Comparison of ENCODE assay signal across 1 cellular context in the genomic region with DNA sequence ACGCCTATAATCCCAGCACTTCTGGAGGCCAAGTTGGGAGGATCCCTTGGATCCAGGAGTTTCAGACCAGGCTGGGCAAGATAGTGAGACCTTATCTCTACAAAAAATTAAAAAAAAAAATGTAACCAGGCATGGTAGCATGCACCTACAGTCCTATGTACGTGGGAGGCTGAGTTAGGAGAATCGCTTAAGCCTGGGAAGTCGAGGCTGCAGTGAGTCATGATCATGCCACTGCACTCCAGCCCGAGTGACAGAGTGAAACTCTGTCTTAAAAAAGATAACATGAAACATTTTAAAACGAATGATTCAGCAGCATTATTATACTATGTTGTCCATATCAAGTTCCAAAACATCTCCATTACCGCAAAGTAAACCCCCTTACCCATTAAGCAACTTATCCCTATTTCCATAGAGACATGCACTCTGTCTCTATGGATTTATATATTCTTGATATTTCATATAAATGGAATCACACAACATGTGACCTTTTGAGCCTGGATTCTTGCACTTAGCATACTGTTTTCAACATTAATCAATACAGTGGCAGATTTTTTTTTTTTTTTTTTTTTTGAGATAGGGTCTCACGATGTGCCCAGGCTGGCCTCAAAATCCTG.
TF ChIP-seq lines count a peak whose summit lies in the region.

No MANE protein-coding gene starts in this region.

TF ChIP-seq in K562, 482 proteins besides CTCF, POLR2A, EP300 and RAD21 (continued from another document):
- TF ChIP-seq KLF16 (IDR thresholded peaks at IDR 0.05) (0 out of 2 replicates have a peak, but pooled peaks have one; percentile 22), ZNF146 (CRISPR knock-in tag; IDR thresholded peaks at IDR 0.05; ENCODE audit: unreplicated experiment) (no peak), NR2C1 (IDR thresholded peaks at IDR 0.05) (peak; percentile 30; the same call in 1 of the 2 replicates), NR2C1 (tag; IDR thresholded peaks at IDR 0.05) (no peak), SMARCB1 (IDR thresholded peaks at IDR 0.05; ENCODE audit: insufficient read length, low read depth) (peak; percentile 61), FOSL1 (tag; conservative IDR thresholded peaks at IDR 0.05) (peak; percentile 94), EGR1 (conservative IDR thresholded peaks at IDR 0.05) (peak; percentile 75), HDAC3 (IDR thresholded peaks at IDR 0.05; ENCODE audit: borderline replicate concordance, partially characterized antibody) (peak; percentile 32), JUNB (CRISPR knock-in tag; conservative IDR thresholded peaks at IDR 0.05) (peak; percentile 49; the same call in 1 of the 2 replicates), SMAD4 (CRISPR knock-in tag; conservative IDR thresholded peaks at IDR 0.05) (0 out of 2 replicates have a peak, but pooled peaks have one; percentile 43), NCOR1 (IDR thresholded peaks at IDR 0.05) (peak; percentile 71), ZNF239 (CRISPR knock-in tag; IDR thresholded peaks at IDR 0.05) (no peak)
- TF ChIP-seq, protein P1, sequence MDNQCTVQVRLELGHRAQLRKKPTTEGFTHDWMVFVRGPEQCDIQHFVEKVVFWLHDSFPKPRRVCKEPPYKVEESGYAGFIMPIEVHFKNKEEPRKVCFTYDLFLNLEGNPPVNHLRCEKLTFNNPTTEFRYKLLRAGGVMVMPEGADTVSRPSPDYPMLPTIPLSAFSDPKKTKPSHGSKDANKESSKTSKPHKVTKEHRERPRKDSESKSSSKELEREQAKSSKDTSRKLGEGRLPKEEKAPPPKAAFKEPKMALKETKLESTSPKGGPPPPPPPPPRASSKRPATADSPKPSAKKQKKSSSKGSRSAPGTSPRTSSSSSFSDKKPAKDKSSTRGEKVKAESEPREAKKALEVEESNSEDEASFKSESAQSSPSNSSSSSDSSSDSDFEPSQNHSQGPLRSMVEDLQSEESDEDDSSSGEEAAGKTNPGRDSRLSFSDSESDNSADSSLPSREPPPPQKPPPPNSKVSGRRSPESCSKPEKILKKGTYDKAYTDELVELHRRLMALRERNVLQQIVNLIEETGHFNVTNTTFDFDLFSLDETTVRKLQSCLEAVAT (IDR thresholded peaks at IDR 0.05), result 0 out of 4 replicates have a peak, but pooled peaks of 1 of the 2 experiments have one; percentile 30
